8 cellular contexts compared by ENCODE assay signal in genomic region chr4:76984127-76984526, GRCh38. TPM values are rescaled to one million over a fixed set of nuclear protein-coding genes. Genes with fewer than 3 reads are reported as not detected.
A peak's percentile ranks its signal among the peaks of the same experiment; 100 is the strongest.
DNase-seq lines count a peak whose midpoint lies in the region; ATAC-seq, FAIRE-seq and TF ChIP-seq lines count a peak whose summit lies in the region.

No MANE protein-coding gene starts in this region.

- no peak for TF ChIP-seq POLR2A in esophagus muscularis mucosa (IDR thresholded peaks at IDR 0.05; ENCODE audit: low read depth)

- H3K36me3 ChIP-seq in esophagus muscularis mucosa, result no peaks in the 10 kb centered on the region

- peak overlapping the region; percentile 56 to 59 (median 58) for H3K27ac ChIP-seq in esophagus muscularis mucosa (replicated peaks in 1 of 4)

- POLR2A ChIA-PET in GM10248 (lab: Yijun Ruan, JAX), result no interaction called here

- CTCF ChIA-PET in GM10248 (lab: Yijun Ruan, JAX), result interaction anchor here (1.1 kb wide), 1 partner anchor 32 kb away, joined by 4 read pairs; no protein-coding TSS in a partner anchor

- peak; percentile 67 for ATAC-seq in GM21723 (IDR thresholded peaks at IDR 0.05; ENCODE audit: unreplicated experiment)
- peak; percentile 29 for ATAC-seq in sciatic nerve

- DNase-seq in GM10248 (ENCODE audit: extremely low spot score) (peak; percentile 38), OCI-M1 (lab: John Stamatoyannopoulos, UW) (peak; percentile 82), esophagus muscularis mucosa (ENCODE audit: extremely low spot score) (no peak), sciatic nerve (ENCODE audit: low spot score) (no peak), GOT3 (lab: John Stamatoyannopoulos, UW) (no peak), NCI-H510A treated with DMSO at 0.1 percent for 48 hours (lab: John Stamatoyannopoulos, UW) (no peak), frontal cortex (ENCODE audit: low spot score in 2 of 2) (no peak)

- no peak overlapping the region for H3K4me3 ChIP-seq in esophagus muscularis mucosa

- no peaks in the 10 kb centered on the region for H3K27me3 ChIP-seq in esophagus muscularis mucosa

- peak; percentile 11 for TF ChIP-seq EP300 in esophagus muscularis mucosa (IDR thresholded peaks at IDR 0.05)

- peak; percentile 22 for TF ChIP-seq CTCF in GM10248 (IDR thresholded peaks at IDR 0.05; ENCODE audit: control extremely low read depth, extremely low read depth, low read depth, missing control alignments)
- peak; percentile 11 to 37 (median 12) for TF ChIP-seq CTCF in esophagus muscularis mucosa (IDR thresholded peaks at IDR 0.05)

- WGBS in esophagus muscularis mucosa, result 44% methylated on average over 3 of the region's 3 CpGs

- H3K9me3 ChIP-seq in esophagus muscularis mucosa, result no peaks in the 10 kb centered on the region

- H3K4me1 ChIP-seq in esophagus muscularis mucosa, result peaks cover 21 to 61% (median 44%) of the 10 kb centered on the region in 4 donors

- intact Hi-C loops in esophagus muscularis mucosa (cut with DNase I), result no loop called here
- intact Hi-C loops in sciatic nerve (cut with DNase I), result no loop called here

- no peak for FAIRE-seq in frontal cortex (lab: Jason Lieb, UNC)

RNA-seq across cellular contexts. Expression of gene SEPTIN11, which starts 34.6 kb away (rescaled TPM):
- total RNA-seq in esophagus muscularis mucosa (100 to 1,000 TPM in 1 of 4 donors, 10 to 100 TPM in 3; 74.1 to 144 (median 86.9) TPM), sciatic nerve (126 TPM), frontal cortex (198 TPM)

Comparison
In these comparisons a context has a peak if more than half of its experiments do, and no peak if none do; other contexts are left out.
1. DNase-seq: peak in GM10248 (single experiment) and OCI-M1 (single experiment); none in esophagus muscularis mucosa (single experiment), sciatic nerve (single experiment), GOT3 (single experiment), NCI-H510A treated with DMSO at 0.1 percent for 48 hours (single experiment) and frontal cortex (0 of 2).